1 cellular context compared by ENCODE assay signal in the genomic region with DNA sequence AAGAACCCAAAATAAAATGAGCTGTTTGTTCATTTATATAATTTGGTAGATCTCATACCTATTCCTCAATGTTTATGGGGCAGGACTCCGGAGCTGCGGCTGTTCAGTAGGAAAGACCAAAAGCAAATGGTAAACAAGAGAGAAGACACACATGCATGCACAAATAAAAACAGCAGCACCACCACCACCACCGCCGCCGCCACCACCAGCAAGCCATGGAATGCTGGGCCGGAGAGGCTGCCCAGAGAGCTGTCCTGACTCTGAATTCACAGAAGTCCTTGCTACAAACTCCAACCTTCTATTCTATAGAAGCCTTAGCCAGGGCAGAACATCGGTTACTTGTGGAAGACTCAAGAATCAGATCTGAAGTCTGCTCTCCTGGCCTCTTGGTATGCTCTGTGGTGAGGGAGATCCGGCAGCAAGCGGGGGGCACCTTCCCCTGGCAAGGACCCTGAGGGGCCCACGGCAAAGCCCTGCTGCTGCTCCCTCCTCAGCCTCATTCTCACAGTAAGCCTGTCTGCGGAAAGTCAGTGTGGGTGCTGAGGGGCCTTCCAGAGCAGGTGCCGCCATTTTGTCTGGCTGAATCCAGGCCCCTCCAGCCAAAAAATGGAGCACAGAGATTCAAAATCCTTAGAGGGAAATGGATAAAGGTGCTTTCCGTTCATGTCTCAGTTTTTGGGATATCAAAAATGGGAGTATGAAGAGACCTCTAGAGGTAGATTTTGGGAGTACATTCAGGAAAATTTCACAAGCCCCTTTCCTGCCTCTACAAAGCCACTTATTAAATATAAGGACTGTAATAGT.
TF ChIP-seq lines count a peak whose summit lies in the region.

No MANE protein-coding gene starts in this region.

TF ChIP-seq in GM12878, 131 proteins besides CTCF, POLR2A, EP300 and RAD21:
- no peak for TF ChIP-seq TARDBP (IDR thresholded peaks at IDR 0.05; ENCODE audit: borderline replicate concordance)
- TF ChIP-seq NR2F1 (conservative IDR thresholded peaks at IDR 0.05): no peak
- no peak for TF ChIP-seq CEBPB (IDR thresholded peaks at IDR 0.05; ENCODE audit: borderline replicate concordance in 1 of 2, low read depth in 2 of 2, low read length in 2 of 2)
- TF ChIP-seq, protein P1, sequence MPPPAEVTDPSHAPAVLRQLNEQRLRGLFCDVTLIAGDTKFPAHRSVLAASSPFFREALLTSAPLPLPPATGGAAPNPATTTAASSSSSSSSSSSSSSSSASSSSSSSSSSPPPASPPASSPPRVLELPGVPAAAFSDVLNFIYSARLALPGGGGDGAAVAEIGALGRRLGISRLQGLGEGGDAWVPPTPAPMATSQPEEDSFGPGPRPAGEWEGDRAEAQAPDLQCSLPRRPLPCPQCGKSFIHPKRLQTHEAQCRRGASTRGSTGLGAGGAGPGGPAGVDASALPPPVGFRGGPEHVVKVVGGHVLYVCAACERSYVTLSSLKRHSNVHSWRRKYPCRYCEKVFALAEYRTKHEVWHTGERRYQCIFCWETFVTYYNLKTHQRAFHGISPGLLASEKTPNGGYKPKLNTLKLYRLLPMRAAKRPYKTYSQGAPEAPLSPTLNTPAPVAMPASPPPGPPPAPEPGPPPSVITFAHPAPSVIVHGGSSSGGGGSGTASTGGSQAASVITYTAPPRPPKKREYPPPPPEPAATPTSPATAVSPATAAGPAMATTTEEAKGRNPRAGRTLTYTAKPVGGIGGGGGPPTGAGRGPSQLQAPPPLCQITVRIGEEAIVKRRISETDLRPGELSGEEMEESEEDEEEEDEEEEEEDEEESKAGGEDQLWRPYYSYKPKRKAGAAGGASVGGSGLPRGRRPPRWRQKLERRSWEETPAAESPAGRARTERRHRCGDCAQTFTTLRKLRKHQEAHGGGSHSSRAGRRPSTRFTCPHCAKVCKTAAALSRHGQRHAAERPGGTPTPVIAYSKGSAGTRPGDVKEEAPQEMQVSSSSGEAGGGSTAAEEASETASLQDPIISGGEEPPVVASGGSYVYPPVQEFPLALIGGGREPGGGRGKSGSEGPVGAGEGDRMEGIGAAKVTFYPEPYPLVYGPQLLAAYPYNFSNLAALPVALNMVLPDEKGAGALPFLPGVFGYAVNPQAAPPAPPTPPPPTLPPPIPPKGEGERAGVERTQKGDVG (CRISPR knock-in tag; IDR thresholded peaks at IDR 0.05): no peak
- no peak for TF ChIP-seq ATF3 (IDR thresholded peaks at IDR 0.05; ENCODE audit: borderline replicate concordance, extremely low read depth, low read depth, low read length)
- no peak for TF ChIP-seq ZBTB40 (IDR thresholded peaks at IDR 0.05; ENCODE audit: borderline replicate concordance)
- TF ChIP-seq, protein P2, sequence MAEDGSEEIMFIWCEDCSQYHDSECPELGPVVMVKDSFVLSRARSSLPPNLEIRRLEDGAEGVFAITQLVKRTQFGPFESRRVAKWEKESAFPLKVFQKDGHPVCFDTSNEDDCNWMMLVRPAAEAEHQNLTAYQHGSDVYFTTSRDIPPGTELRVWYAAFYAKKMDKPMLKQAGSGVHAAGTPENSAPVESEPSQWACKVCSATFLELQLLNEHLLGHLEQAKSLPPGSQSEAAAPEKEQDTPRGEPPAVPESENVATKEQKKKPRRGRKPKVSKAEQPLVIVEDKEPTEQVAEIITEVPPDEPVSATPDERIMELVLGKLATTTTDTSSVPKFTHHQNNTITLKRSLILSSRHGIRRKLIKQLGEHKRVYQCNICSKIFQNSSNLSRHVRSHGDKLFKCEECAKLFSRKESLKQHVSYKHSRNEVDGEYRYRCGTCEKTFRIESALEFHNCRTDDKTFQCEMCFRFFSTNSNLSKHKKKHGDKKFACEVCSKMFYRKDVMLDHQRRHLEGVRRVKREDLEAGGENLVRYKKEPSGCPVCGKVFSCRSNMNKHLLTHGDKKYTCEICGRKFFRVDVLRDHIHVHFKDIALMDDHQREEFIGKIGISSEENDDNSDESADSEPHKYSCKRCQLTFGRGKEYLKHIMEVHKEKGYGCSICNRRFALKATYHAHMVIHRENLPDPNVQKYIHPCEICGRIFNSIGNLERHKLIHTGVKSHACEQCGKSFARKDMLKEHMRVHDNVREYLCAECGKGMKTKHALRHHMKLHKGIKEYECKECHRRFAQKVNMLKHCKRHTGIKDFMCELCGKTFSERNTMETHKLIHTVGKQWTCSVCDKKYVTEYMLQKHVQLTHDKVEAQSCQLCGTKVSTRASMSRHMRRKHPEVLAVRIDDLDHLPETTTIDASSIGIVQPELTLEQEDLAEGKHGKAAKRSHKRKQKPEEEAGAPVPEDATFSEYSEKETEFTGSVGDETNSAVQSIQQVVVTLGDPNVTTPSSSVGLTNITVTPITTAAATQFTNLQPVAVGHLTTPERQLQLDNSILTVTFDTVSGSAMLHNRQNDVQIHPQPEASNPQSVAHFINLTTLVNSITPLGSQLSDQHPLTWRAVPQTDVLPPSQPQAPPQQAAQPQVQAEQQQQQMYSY (CRISPR knock-in tag; IDR thresholded peaks at IDR 0.05): no peak
- TF ChIP-seq RCOR1 (conservative IDR thresholded peaks at IDR 0.05; ENCODE audit: low read depth, low read length): no peak
- TF ChIP-seq PAX5 (IDR thresholded peaks at IDR 0.05; ENCODE audit: borderline replicate concordance, low read depth, low read length): no peak
- TF ChIP-seq SRF (IDR thresholded peaks at IDR 0.05; ENCODE audit: low read depth in 2 of 2, low read length in 2 of 2): no peak
- no peak for TF ChIP-seq NR2C1 (IDR thresholded peaks at IDR 0.05)
- no peak for TF ChIP-seq BRCA1 (IDR thresholded peaks at IDR 0.05; ENCODE audit: low read depth, low read length)
- no peak for TF ChIP-seq YBX1 (IDR thresholded peaks at IDR 0.05)
- TF ChIP-seq, protein P3, sequence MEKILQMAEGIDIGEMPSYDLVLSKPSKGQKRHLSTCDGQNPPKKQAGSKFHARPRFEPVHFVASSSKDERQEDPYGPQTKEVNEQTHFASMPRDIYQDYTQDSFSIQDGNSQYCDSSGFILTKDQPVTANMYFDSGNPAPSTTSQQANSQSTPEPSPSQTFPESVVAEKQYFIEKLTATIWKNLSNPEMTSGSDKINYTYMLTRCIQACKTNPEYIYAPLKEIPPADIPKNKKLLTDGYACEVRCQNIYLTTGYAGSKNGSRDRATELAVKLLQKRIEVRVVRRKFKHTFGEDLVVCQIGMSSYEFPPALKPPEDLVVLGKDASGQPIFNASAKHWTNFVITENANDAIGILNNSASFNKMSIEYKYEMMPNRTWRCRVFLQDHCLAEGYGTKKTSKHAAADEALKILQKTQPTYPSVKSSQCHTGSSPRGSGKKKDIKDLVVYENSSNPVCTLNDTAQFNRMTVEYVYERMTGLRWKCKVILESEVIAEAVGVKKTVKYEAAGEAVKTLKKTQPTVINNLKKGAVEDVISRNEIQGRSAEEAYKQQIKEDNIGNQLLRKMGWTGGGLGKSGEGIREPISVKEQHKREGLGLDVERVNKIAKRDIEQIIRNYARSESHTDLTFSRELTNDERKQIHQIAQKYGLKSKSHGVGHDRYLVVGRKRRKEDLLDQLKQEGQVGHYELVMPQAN (conservative IDR thresholded peaks at IDR 0.05): no peak
